Comparison of ENCODE assay signal across 19 cellular contexts in the genomic region with DNA sequence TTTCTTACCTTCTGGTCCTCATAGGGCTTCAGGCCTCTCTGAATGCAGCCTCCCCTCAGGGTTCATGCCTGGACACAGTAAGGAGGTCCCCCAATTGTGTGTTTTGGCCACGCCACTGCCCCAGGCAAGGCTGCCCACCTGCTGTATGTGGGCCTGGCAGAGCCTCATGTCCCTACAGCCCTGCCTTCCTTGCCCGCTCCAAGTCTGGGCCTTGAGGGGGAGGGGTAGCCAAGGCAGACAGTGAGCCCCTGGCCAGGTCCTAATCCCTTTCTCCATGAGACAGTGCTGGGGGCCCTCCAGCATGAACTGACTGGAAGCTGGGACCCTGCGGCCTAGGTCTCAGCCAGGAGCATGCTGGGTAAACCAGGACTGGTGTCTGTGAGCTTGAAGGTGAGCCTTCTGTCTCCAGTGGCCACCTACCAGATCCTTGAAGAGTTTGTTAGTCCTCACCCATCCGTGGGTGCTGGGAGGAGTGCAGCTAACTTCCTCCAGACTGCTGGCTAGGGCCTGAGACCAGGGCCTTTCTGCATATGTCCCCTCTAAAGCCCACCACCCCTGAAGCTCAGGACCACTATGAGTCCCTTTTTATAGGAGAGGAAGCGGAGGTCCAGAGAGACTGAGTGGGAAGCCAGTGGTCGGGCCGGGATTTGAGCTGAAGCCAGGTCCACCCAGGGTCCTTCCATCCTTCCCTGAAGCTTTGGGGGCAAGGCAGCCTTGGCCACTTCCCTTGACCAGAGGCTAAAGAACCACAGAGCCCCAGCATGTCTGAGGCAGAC. TPM values are rescaled to one million over a fixed set of nuclear protein-coding genes. Genes with fewer than 3 reads are reported as not detected.
DNase-seq lines count a peak whose midpoint lies in the region; ATAC-seq and TF ChIP-seq lines count a peak whose summit lies in the region.
"Had no signal": no experiment of that assay in that cellular context is flagged by ENCODE, and none has a peak within 500 bp of the region (broad histone marks: within the 10 kb centered on the region; RNA-seq: fewer than 3 reads in every experiment).

No MANE protein-coding gene starts in this region.

- H3K9me3 ChIP-seq in right atrium auricular region (no peaks in the 10 kb centered on the region), T-helper 17 cell (ENCODE audit: control insufficient read depth, low read length, poor library complexity, severe bottlenecking) (no peaks in the 10 kb centered on the region), tibial nerve (no peaks in the 10 kb centered on the region), MM.1S (replicated peaks; ENCODE audit: insufficient read depth, low read length) (no peaks in the 10 kb centered on the region)

- H3K36me3 Mint-ChIP-seq in T-helper 17 cell (ENCODE audit: low read depth), result no peaks in the 10 kb centered on the region
- H3K36me3 Mint-ChIP-seq: CD8-positive, alpha-beta T cell had no signal

- no peak for DNase-seq in right atrium auricular region (ENCODE audit: low spot score)
- DNase-seq in Right ventricle myocardium inferior (ENCODE audit: missing footprints), result no peak
- no peak for DNase-seq in T-helper 17 cell
- peak; percentile 67 for DNase-seq in posterior vena cava (ENCODE audit: low spot score)
- no peak for DNase-seq in tibial nerve (ENCODE audit: low spot score in 2 of 2)
- DNase-seq in MM.1S, result no peak
- DNase-seq in sciatic nerve (ENCODE audit: low spot score), result no peak
- DNase-seq: ACHN; AML-193; CD8-positive, alpha-beta T cell; DMS79; GOT3; KG1; NCI-H1436; NCI-H2029; NCI-H2171; NCI-H446; PC-3 had no signal

- no peaks in the 10 kb centered on the region for H3K9me2 ChIP-seq in MM.1S (replicated peaks; ENCODE audit: insufficient read depth, low read length)

- H3K27me3 ChIP-seq in right atrium auricular region (no peaks in the 10 kb centered on the region), tibial nerve (no peaks in the 10 kb centered on the region), MM.1S (replicated peaks; ENCODE audit: insufficient read depth, low read length) (no peaks in the 10 kb centered on the region)

- H3K36me3 ChIP-seq in right atrium auricular region (peaks cover 25% of the 10 kb centered on the region), tibial nerve (peaks cover 0 to 72% (median 0%) of the 10 kb centered on the region in 3 donors), MM.1S (replicated peaks; ENCODE audit: insufficient read depth, low read length) (no peaks in the 10 kb centered on the region)

- peaks cover 0 to 55% of the 10 kb centered on the region in 2 donors for H3K4me1 ChIP-seq in right atrium auricular region
- peaks cover 0 to 42% (median 5%) of the 10 kb centered on the region in 4 donors for H3K4me1 ChIP-seq in tibial nerve
- no peaks in the 10 kb centered on the region for H3K4me1 ChIP-seq in MM.1S (ENCODE audit: low read length)

- 75 to 77% methylated on average over 7 of the region's 7 CpGs for WGBS in tibial nerve, 2 donors

- H3K27ac ChIP-seq in right atrium auricular region (peak overlapping the region; percentile 95 to 99), tibial nerve (peak overlapping the region in 1 of 4 donors; percentile 95), MM.1S (ENCODE audit: low read length) (no peak overlapping the region)

- no peaks in the 10 kb centered on the region for H3K27me3 Mint-ChIP-seq in T-helper 17 cell

- H3K4me3 ChIP-seq in right atrium auricular region (no peak overlapping the region), tibial nerve (no peak overlapping the region), MM.1S (ENCODE audit: low read length) (no peak overlapping the region)

- no peaks in the 10 kb centered on the region for H4K20me1 ChIP-seq in MM.1S (ENCODE audit: insufficient read depth, low read length)

- H2AFZ ChIP-seq in MM.1S (ENCODE audit: low read length), result no peak overlapping the region

- peak overlapping the region; percentile 19 for H3K4me3 Mint-ChIP-seq in T-helper 17 cell
- H3K4me3 Mint-ChIP-seq: CD8-positive, alpha-beta T cell had no signal

- TF ChIP-seq POLR2A in tibial nerve (IDR thresholded peaks at IDR 0.05), result no peak

- TF ChIP-seq EP300 in tibial nerve (IDR thresholded peaks at IDR 0.05), result no peak

- H3K27ac Mint-ChIP-seq in T-helper 17 cell, result no peak overlapping the region
- H3K27ac Mint-ChIP-seq: CD8-positive, alpha-beta T cell had no signal

- TF ChIP-seq CTCF in right atrium auricular region (IDR thresholded peaks at IDR 0.05) (no peak), tibial nerve (IDR thresholded peaks at IDR 0.05) (no peak), MM.1S (IDR thresholded peaks at IDR 0.05; ENCODE audit: low read length) (no peak)

- H3K9ac ChIP-seq in MM.1S (ENCODE audit: low read length), result no peak overlapping the region

- H3K79me2 ChIP-seq in MM.1S (ENCODE audit: low read length), result no peaks in the 10 kb centered on the region

- no peaks in the 10 kb centered on the region for H3F3A ChIP-seq in MM.1S (ENCODE audit: insufficient read depth, low read length)

- peaks cover 5% of the 10 kb centered on the region for H3K4me1 Mint-ChIP-seq in T-helper 17 cell

- intact Hi-C loops in Right ventricle myocardium inferior (cut with DNase I), result no loop called here
- intact Hi-C loops in posterior vena cava (cut with DNase I), result loop anchor here in 1 of 2 donors (5.0 kb wide), 1 partner anchor 965 kb away; no protein-coding TSS in a partner anchor
- intact Hi-C loops in sciatic nerve (cut with DNase I), result no loop called here

- H3K4me2 ChIP-seq in MM.1S (ENCODE audit: low read depth, low read length), result no peak overlapping the region

- ATAC-seq in Right ventricle myocardium inferior, result no peak
- ATAC-seq in T-helper 17 cell, result no peak
- ATAC-seq in sciatic nerve, result no peak
- ATAC-seq: CD8-positive, alpha-beta T cell; PC-3 had no signal

RNA-seq across cellular contexts. Expression of a gene that starts 8.7 kb away (rescaled TPM):
- total RNA-seq in right atrium auricular region (100 to 1,000 TPM in 1 of 2 donors, 10 to 100 TPM in 1; 92.4 to 129 TPM), Right ventricle myocardium inferior (80.2 TPM), T-helper 17 cell (1 to 10 TPM in 1 of 2 donors, under 1 TPM in 1; 0.89 to 1.1 TPM), posterior vena cava (100 to 1,000 TPM in 1 of 2 donors, 10 to 100 TPM in 1; 83.8 to 109 TPM), tibial nerve (10 to 100 TPM; 44.6 to 81.3 (median 60.3) TPM), sciatic nerve (48.9 TPM)

RNA-seq across cellular contexts. Expression of a gene that starts 23.1 kb away (rescaled TPM):
- total RNA-seq in right atrium auricular region (under 1 TPM; 0.15 to 0.63 TPM), Right ventricle myocardium inferior (not detected), T-helper 17 cell (not detected), posterior vena cava (not detected), tibial nerve (under 1 TPM in 1 of 4 donors, not detected in 3; 0.42 TPM), sciatic nerve (0.13 TPM)
- total RNA-seq: CD8-positive, alpha-beta T cell; PC-3; SK-MEL-5 had no signal

RNA-seq across cellular contexts. Expression of a gene that starts 40.4 kb away (rescaled TPM):
- total RNA-seq in right atrium auricular region, result 100 to 1,000 TPM; 444 to 908 TPM
- total RNA-seq in Right ventricle myocardium inferior, result 440 TPM
- not detected for total RNA-seq in T-helper 17 cell
- 1 to 10 TPM in 1 of 2 donors, under 1 TPM in 1; 0.65 to 1.0 TPM for total RNA-seq in posterior vena cava
- 1 to 10 TPM in 1 of 4 donors, not detected in 3; 3.5 TPM for total RNA-seq in tibial nerve
- total RNA-seq in sciatic nerve, result not detected
- total RNA-seq: CD8-positive, alpha-beta T cell; PC-3; SK-MEL-5 had no signal

Comparison
In these comparisons a context has a peak if more than half of its experiments do, and no peak if none do; other contexts are left out.
1. RNA of a gene that starts 8.7 kb away (total RNA-seq): 92.4 to 129 TPM in right atrium auricular region, 83.8 to 109 TPM in posterior vena cava, 80.2 TPM in Right ventricle myocardium inferior (single experiment), 44.6 to 81.3 TPM in tibial nerve and 48.9 TPM in sciatic nerve (single experiment); 0.89 to 1.1 TPM in T-helper 17 cell; every median in the first group is over 10 times any median in the second.
2. RNA of a gene that starts 40.4 kb away (total RNA-seq): 444 to 908 TPM in right atrium auricular region and 440 TPM in Right ventricle myocardium inferior (single experiment); 0.65 to 1.0 TPM in posterior vena cava, not detected in T-helper 17 cell, 3.5 TPM in tibial nerve and not detected in sciatic nerve (single experiment); every median in the first group is over 10 times any median in the second.